ENCODE assay signal across 9 cellular contexts in the genomic region with DNA sequence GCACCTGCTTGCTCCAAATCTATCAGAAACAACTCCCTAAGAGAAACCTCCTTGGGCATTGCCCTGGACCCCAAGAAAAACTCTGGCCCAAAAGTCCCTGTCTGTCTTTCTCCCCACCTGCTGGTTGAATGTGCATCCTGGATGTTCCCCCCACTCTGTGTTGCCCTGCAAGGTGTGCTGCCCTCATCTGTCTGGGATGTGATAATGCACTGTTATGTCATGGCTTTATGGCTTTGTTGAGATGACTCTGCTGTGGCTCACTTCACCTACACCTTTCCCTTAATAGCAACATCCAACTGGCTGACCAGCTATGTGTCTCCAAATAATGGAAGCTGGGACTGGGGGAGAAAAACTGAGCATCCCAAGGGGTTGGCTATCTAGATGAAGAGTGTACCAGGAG. TPM values are rescaled to one million over a fixed set of nuclear protein-coding genes. Genes with fewer than 3 reads are reported as not detected.
DNase-seq lines count a peak whose midpoint lies in the region; ATAC-seq and TF ChIP-seq lines count a peak whose summit lies in the region.
"Had no signal": no experiment of that assay in that cellular context is flagged by ENCODE, and none has a peak within 500 bp of the region (broad histone marks: within the 10 kb centered on the region; RNA-seq: fewer than 3 reads in every experiment).

No MANE protein-coding gene starts in this region.

- H3K4me3 ChIP-seq in left ventricle myocardium inferior: no peak overlapping the region
- H3K4me3 ChIP-seq in right atrium auricular region: no peak overlapping the region
- H3K4me3 ChIP-seq: sigmoid colon had no signal

- TF ChIP-seq POLR2A in erythroblast (IDR thresholded peaks at IDR 0.05; ENCODE audit: low read length): no peak

- TF ChIP-seq CTCF in left ventricle myocardium inferior (IDR thresholded peaks at IDR 0.05; ENCODE audit: borderline replicate concordance): peak; percentile 51
- peak in 1 of 2 donors; percentile 47 for TF ChIP-seq CTCF in right atrium auricular region (IDR thresholded peaks at IDR 0.05)

- H3K4me1 ChIP-seq in left ventricle myocardium inferior: peaks cover 30% of the 10 kb centered on the region
- peaks cover 0 to 22% of the 10 kb centered on the region in 2 donors for H3K4me1 ChIP-seq in right atrium auricular region

- H3K27ac ChIP-seq in left ventricle myocardium inferior (replicated peaks) (no peak overlapping the region), right atrium auricular region (no peak overlapping the region)
- H3K27ac ChIP-seq: sigmoid colon had no signal

- peak; percentile 28 for ATAC-seq in stimulated activated naive CD8-positive, alpha-beta T cell treated with anti-CD3 and anti-CD28 coated beads, Interleukin-15, Interleukin-2, amounts not matched to agents 100 U/mL and 50 U/mL, for 24 hours
- ATAC-seq in GM18868 (IDR thresholded peaks at IDR 0.05; ENCODE audit: unreplicated experiment) (no peak), HG03108 (IDR thresholded peaks at IDR 0.05; ENCODE audit: unreplicated experiment) (no peak)

- H3K9me3 ChIP-seq in left ventricle myocardium inferior (replicated peaks) (peaks cover 16% of the 10 kb centered on the region), right atrium auricular region (peaks cover 0 to 15% of the 10 kb centered on the region in 2 donors)

- H3K27me3 ChIP-seq in left ventricle myocardium inferior (ENCODE audit: low read depth) (no peaks in the 10 kb centered on the region), right atrium auricular region (no peaks in the 10 kb centered on the region)
- H3K27me3 ChIP-seq: sigmoid colon had no signal

- intact Hi-C loops in left ventricle myocardium inferior (cut with micrococcal nuclease) (no loop called here), head of caudate nucleus (cut with DNase I) (no loop called here)

- H3K36me3 ChIP-seq in left ventricle myocardium inferior (peaks cover 49% of the 10 kb centered on the region), right atrium auricular region (peaks cover 31% of the 10 kb centered on the region)

- no peak for DNase-seq in left ventricle myocardium inferior
- no peak for DNase-seq in right atrium auricular region (ENCODE audit: low spot score)
- DNase-seq in RPMI8226: peak; percentile 14
- DNase-seq in erythroblast (lab: John Stamatoyannopoulos, UW): peak; percentile 29 to 34
- DNase-seq in stimulated activated naive CD8-positive, alpha-beta T cell treated with anti-CD3 and anti-CD28 coated beads, Interleukin-15, Interleukin-2, amounts not matched to agents 100 U/mL and 50 U/mL, for 24 hours: peak; percentile 26
- DNase-seq in head of caudate nucleus: no peak
- DNase-seq: sigmoid colon had no signal

RNA-seq across cellular contexts. Expression of a gene that starts 2.6 kb away (rescaled TPM):
- total RNA-seq in left ventricle myocardium inferior (2.2 TPM), right atrium auricular region (1 to 10 TPM in 1 of 2 donors, under 1 TPM in 1; 0.79 to 1.4 TPM)

RNA-seq across cellular contexts. Expression of a gene that starts 19.0 kb away (rescaled TPM):
- 4.0 TPM for total RNA-seq in left ventricle myocardium inferior
- 1 to 10 TPM; 3.2 to 6.3 TPM for total RNA-seq in right atrium auricular region

RNA-seq across cellular contexts. Expression of a gene that starts 25.4 kb away (rescaled TPM):
- total RNA-seq in left ventricle myocardium inferior (5.6 TPM), right atrium auricular region (1 to 10 TPM; 3.2 to 3.6 TPM)

Comparison
In these comparisons a context has a peak if more than half of its experiments do, and no peak if none do; other contexts are left out.
1. DNase-seq: peak in RPMI8226 (single experiment), erythroblast (2 of 2) and stimulated activated naive CD8-positive, alpha-beta T cell treated with anti-CD3 and anti-CD28 coated beads, Interleukin-15, Interleukin-2, amounts not matched to agents 100 U/mL and 50 U/mL, for 24 hours (single experiment); none in left ventricle myocardium inferior (single experiment), right atrium auricular region (single experiment) and head of caudate nucleus (0 of 42).